In genomic region chr10:119483001-119483400, GRCh38 we compare ENCODE assay signal across 29 cellular contexts.
"Had no signal": no experiment of that assay in that cellular context is flagged by ENCODE, and none has a peak within 500 bp of the region (broad histone marks: within the 10 kb centered on the region; RNA-seq: fewer than 3 reads in every experiment).

No MANE protein-coding gene starts in this region.

- H3K4me2 ChIP-seq: neural progenitor cell had no signal

- DNase-seq: activated CD4-positive, alpha-beta T cell treated with anti-CD3 and anti-CD28 coated beads for 4 hours; activated CD4-positive, alpha-beta T cell treated with anti-CD3 and anti-CD28 coated beads, Interleukin-2, amount 50 U/mL, for 4 hours; activated CD4-positive, CD25-positive, alpha-beta regulatory T cell; activated effector memory CD4-positive, alpha-beta T cell treated with Interleukin-2 at 50 U/mL for 16 hours; activated naive CD4-positive, alpha-beta T cell treated with Interleukin-2 at 50 U/mL for 16 hours; activated T-cell treated with anti-CD3 and anti-CD28 coated beads for 4 hours; activated T-cell treated with anti-CD3 and anti-CD28 coated beads, Interleukin-2, amount 50 U/mL, for 72 hours; anterior cingulate cortex; body of pancreas; colonic mucosa; effector CD8-positive, alpha-beta T cell; esophagus squamous epithelium; left lung; lower lobe of right lung; mesendoderm; natural killer cell; stimulated activated CD4-positive, alpha-beta T cell treated with anti-CD3 and anti-CD28 coated beads, Interleukin-15, amount 100 ng/mL, for 24 hours; stimulated activated CD4-positive, alpha-beta T cell treated with anti-CD3 and anti-CD28 coated beads, Interleukin-2, amount 100 ng/mL, for 24 hours; stimulated activated naive CD4-positive, alpha-beta T cell treated with Interleukin-2 at 50 U/mL for 16 hours; T1000; testis; transverse colon had no signal

- FAIRE-seq: endometrium, frontal cortex, urothelium cell line had no signal

- H3K4me1 ChIP-seq: body of pancreas, colonic mucosa, left lung, testis, transverse colon had no signal

- H3K4me3 ChIP-seq: body of pancreas, colonic mucosa, esophagus squamous epithelium, left lung, lower lobe of right lung, neural progenitor cell, right atrium auricular region, testis, transverse colon had no signal

- H3K9ac ChIP-seq: neural progenitor cell had no signal

- H3K9me3 Mint-ChIP-seq: natural killer cell, neural progenitor cell had no signal

- H3K4me3 Mint-ChIP-seq: activated naive CD8-positive, alpha-beta T cell; activated T-cell treated with anti-CD3 and anti-CD28 coated beads, Interleukin-2, amount 50 U/mL, for 72 hours; natural killer cell; neural progenitor cell had no signal

- H3K9me3 ChIP-seq: body of pancreas, colonic mucosa, esophagus squamous epithelium, left lung, lower lobe of right lung, right atrium auricular region, testis, transverse colon had no signal

- H3K27me3 Mint-ChIP-seq: activated naive CD8-positive, alpha-beta T cell had no signal

- H2AFZ ChIP-seq: neural progenitor cell had no signal

- H3K27ac ChIP-seq: body of pancreas, colonic mucosa, epithelial cell of prostate, esophagus squamous epithelium, lower lobe of right lung, neural progenitor cell, right atrium auricular region, testis, transverse colon had no signal

- H3K36me3 Mint-ChIP-seq: activated naive CD8-positive, alpha-beta T cell; natural killer cell; neural progenitor cell had no signal

- H3K27ac Mint-ChIP-seq: activated naive CD8-positive, alpha-beta T cell; activated T-cell treated with anti-CD3 and anti-CD28 coated beads, Interleukin-2, amount 50 U/mL, for 72 hours; natural killer cell; neural progenitor cell had no signal

- ATAC-seq: activated T-cell treated with anti-CD3 and anti-CD28 coated beads, Interleukin-2, amount 50 U/mL, for 72 hours; body of pancreas; left lung; lower lobe of right lung; natural killer cell had no signal

- H3K27me3 ChIP-seq: body of pancreas, colonic mucosa, esophagus squamous epithelium, right atrium auricular region, testis, transverse colon had no signal

- H3K36me3 ChIP-seq: colonic mucosa, esophagus squamous epithelium, left lung, lower lobe of right lung, neural progenitor cell, right atrium auricular region, transverse colon had no signal
